Comparison of ENCODE assay signal across 26 cellular contexts in genomic region chr11:19819148-19819547, GRCh38.
DNase-seq lines count a peak whose midpoint lies in the region; ATAC-seq, FAIRE-seq and TF ChIP-seq lines count a peak whose summit lies in the region.
"Had no signal": no experiment of that assay in that cellular context is flagged by ENCODE, and none has a peak within 500 bp of the region (broad histone marks: within the 10 kb centered on the region; RNA-seq: fewer than 3 reads in every experiment).

No MANE protein-coding gene starts in this region.

- WGBS in HUES64 = 51% methylated on average over 2 of the region's 2 CpGs
- WGBS in GM12878 (ENCODE audit: insufficient coverage, insufficient replicate concordance, low lambda C conversion rate, missing lambda C conversion rate) = 36% methylated on average over 2 of the region's 2 CpGs
- WGBS in neuronal stem cell (ENCODE audit: extremely low coverage in 2 of 2, insufficient read length in 2 of 2, insufficient replicate concordance in 1 of 2), 2 donors = no CpG with 5 or more reads among the region's 2 CpGs
- WGBS in mesenchymal stem cell = 50% methylated on average over 2 of the region's 2 CpGs

- no TSS peak for BruUV-seq in GM12878 (replicated peaks; lab: Mats Ljungman, UMichigan)

- ATAC-seq in GM12878 (no peak), HG03521 (IDR thresholded peaks at IDR 0.05; ENCODE audit: unreplicated experiment) (no peak)
- ATAC-seq: A549; naive thymus-derived CD4-positive, alpha-beta T cell; Panc1; pancreas; right cardiac atrium; T-helper 17 cell had no signal

- no peaks in the 10 kb centered on the region for H3K27me3 ChIP-seq in HUES64 (ENCODE audit: insufficient read depth, low read length)
- no peaks in the 10 kb centered on the region for H3K27me3 ChIP-seq in GM12878 (replicated peaks in 1 of 2; ENCODE audit: control insufficient read depth in 2 of 2, insufficient read depth in 2 of 2, low read length in 1 of 2)
- no peaks in the 10 kb centered on the region for H3K27me3 ChIP-seq in neuronal stem cell (ENCODE audit: control insufficient read depth in 3 of 3, insufficient read depth in 3 of 3, low read depth in 1 of 3, low read length in 3 of 3)
- no peaks in the 10 kb centered on the region for H3K27me3 ChIP-seq in mesenchymal stem cell (ENCODE audit: control insufficient read depth in 1 of 2, insufficient read depth in 1 of 2, low read length in 2 of 2)
- H3K27me3 ChIP-seq: heart left ventricle, pancreas had no signal

- H2AK5ac ChIP-seq in neuronal stem cell (ENCODE audit: low read depth, low read length) (no peak overlapping the region), mesenchymal stem cell (ENCODE audit: low read length, severe bottlenecking) (no peak overlapping the region)

- H2AFZ ChIP-seq in GM12878 (ENCODE audit: control insufficient read depth, low read depth, low read length) (no peak overlapping the region), neuronal stem cell (ENCODE audit: low read length) (no peak overlapping the region), mesenchymal stem cell (ENCODE audit: low read depth, low read length) (no peak overlapping the region)

- no peak for TF ChIP-seq EP300 in GM12878 (IDR thresholded peaks at IDR 0.05; ENCODE audit: borderline replicate concordance in 1 of 2, control insufficient read depth in 1 of 2, low read depth in 2 of 2, low read length in 2 of 2)

- H3K9ac ChIP-seq in HUES64 (ENCODE audit: low read depth, low read length) = peak overlapping the region; percentile 41; the same call in 1 of the 2 replicates
- no peak overlapping the region for H3K9ac ChIP-seq in GM12878 (ENCODE audit: control insufficient read depth, insufficient read depth, low read length)
- H3K9ac ChIP-seq in neuronal stem cell (ENCODE audit: low read depth, low read length, poor library complexity) = no peak overlapping the region
- H3K9ac ChIP-seq in mesenchymal stem cell (ENCODE audit: low read length) = no peak overlapping the region

- CTCF ChIA-PET in GM12878 (lab: Yijun Ruan, JAX) = interaction anchor here (0.8 to 1.1 kb wide), 3 partner anchors 9 to 84 kb away, joined by 3 to 6 read pairs (median 3); no protein-coding TSS in a partner anchor

- no peaks in the 10 kb centered on the region for H3K79me2 ChIP-seq in GM12878 (ENCODE audit: control insufficient read depth, insufficient read depth, low read length)

- in situ Hi-C loops in GM12878 (cut with MboI) = no loop called here

- no peak for TF ChIP-seq RAD21 in GM12878 (IDR thresholded peaks at IDR 0.05; ENCODE audit: insufficient read depth, low read depth, low read length)

- DNase-seq in NCI-H2107 treated with DMSO at 0.1 percent for 48 hours (lab: John Stamatoyannopoulos, UW; ENCODE audit: unreplicated experiment) = peak; percentile 57
- no peak for DNase-seq in NCI-H2107 (lab: John Stamatoyannopoulos, UW)
- no peak for DNase-seq in GM12878 (ENCODE audit: low read depth, low spot score)
- DNase-seq in neuronal stem cell (ENCODE audit: low spot score) = no peak
- no peak for DNase-seq in mesenchymal stem cell
- DNase-seq in NAMALWA (ENCODE audit: low spot score) = no peak
- DNase-seq: activated CD4-positive, alpha-beta T cell treated with anti-CD3 and anti-CD28 coated beads, Interleukin-2, amount 50 U/mL, for 4 hours; activated gamma-delta T cell treated with Interleukin-2 at 50 U/mL for 16 hours; heart left ventricle; IMR-90; naive thymus-derived CD4-positive, alpha-beta T cell; NCI-H2081; NK-92 treated with Interleukin-12 subunit alpha and Interleukin-12 subunit beta, amount 100 ng/mL, for 24 hours; pancreas; right cardiac atrium; stimulated activated CD4-positive, alpha-beta T cell treated with anti-CD3 and anti-CD28 coated beads, Interleukin-12 subunit alpha, Interleukin-12 subunit beta, amount 100 ng/mL, for 4 hours; stimulated activated CD8-positive, alpha-beta memory T cell treated with anti-CD3 and anti-CD28 coated beads, Interleukin-4, amount 100 ng/mL, for 48 hours; T-helper 17 cell had no signal

- H4K8ac ChIP-seq in neuronal stem cell (ENCODE audit: low read depth, low read length) (no peak overlapping the region), mesenchymal stem cell (ENCODE audit: low read length) (no peak overlapping the region)

- H2BK120ac ChIP-seq in neuronal stem cell (ENCODE audit: low read depth, low read length) = no peak overlapping the region
- H2BK120ac ChIP-seq in mesenchymal stem cell (ENCODE audit: low read depth, low read length) = no peak overlapping the region

- H3K4me1 ChIP-seq in HUES64 (ENCODE audit: insufficient read depth, low read length) = peaks cover 66% of the 10 kb centered on the region
- no peaks in the 10 kb centered on the region; the same call in 1 of the 2 replicates for H3K4me1 ChIP-seq in GM12878 (ENCODE audit: control insufficient read depth, insufficient read depth, low read length)
- H3K4me1 ChIP-seq in neuronal stem cell (ENCODE audit: control insufficient read depth in 2 of 2, insufficient read depth in 1 of 2, low read depth in 1 of 2, low read length in 2 of 2) = peaks cover 0 to 3% of the 10 kb centered on the region in 2 donors
- H3K4me1 ChIP-seq in mesenchymal stem cell (ENCODE audit: control insufficient read depth, insufficient read depth, low read depth, low read length) = peaks cover 10% of the 10 kb centered on the region
- H3K4me1 ChIP-seq: A549 had no signal

- no peak for TF ChIP-seq POLR2A in GM12878 (IDR thresholded peaks at IDR 0.05; ENCODE audit: low read depth, low read length)

- H3K4me2 ChIP-seq in GM12878 (ENCODE audit: control insufficient read depth, insufficient read depth) (no peak overlapping the region), neuronal stem cell (ENCODE audit: insufficient read depth, low read length, poor library complexity, severe bottlenecking) (no peak overlapping the region), mesenchymal stem cell (ENCODE audit: low read length, poor library complexity, severe bottlenecking) (no peak overlapping the region)
- H3K4me2 ChIP-seq: A549 had no signal

- RAD21 ChIA-PET in GM12878 (lab: Charles Lee; ENCODE audit: unreplicated experiment) = interaction anchor here (1.6 kb wide), 2 partner anchors 10 to 47 kb away, joined by 3 to 9 read pairs; no protein-coding TSS in a partner anchor

- H3K23ac ChIP-seq in neuronal stem cell (ENCODE audit: low read depth, low read length, poor library complexity) = no peak overlapping the region
- H3K23ac ChIP-seq in mesenchymal stem cell (ENCODE audit: low read length in 2 of 2) = no peak overlapping the region

- POLR2A ChIA-PET in GM12878 (lab: Charles Lee) = no interaction called here

- no peak overlapping the region for H3K14ac ChIP-seq in neuronal stem cell (ENCODE audit: low read length)
- no peak overlapping the region for H3K14ac ChIP-seq in mesenchymal stem cell (ENCODE audit: low read length in 2 of 2)

- H3K27ac ChIP-seq in HUES64 (ENCODE audit: low read depth, low read length) (peak overlapping the region; percentile 100; the same call in 1 of the 2 replicates), GM12878 (ENCODE audit: control insufficient read depth, insufficient read depth) (no peak overlapping the region), neuronal stem cell (replicated peaks; ENCODE audit: low read length) (no peak overlapping the region), mesenchymal stem cell (ENCODE audit: low read length, poor library complexity, severe bottlenecking) (no peak overlapping the region)
- H3K27ac ChIP-seq: A549, heart left ventricle, VCaP had no signal

- H4K91ac ChIP-seq in neuronal stem cell (ENCODE audit: low read depth, low read length, poor library complexity) (no peak overlapping the region), mesenchymal stem cell (ENCODE audit: low read length) (no peak overlapping the region)

- no peaks in the 10 kb centered on the region for H3K79me1 ChIP-seq in neuronal stem cell (ENCODE audit: low read depth, low read length)
- peaks cover 41% of the 10 kb centered on the region for H3K79me1 ChIP-seq in mesenchymal stem cell (replicated peaks; ENCODE audit: low read length, poor library complexity, severe bottlenecking)

- intact Hi-C loops in GM12878 (cut with micrococcal nuclease; ENCODE audit: unreplicated experiment) = no loop called here

- SMC1A ChIA-PET in GM12878 (lab: Charles Lee; ENCODE audit: uncharacterized antibody, unreplicated experiment) = interaction anchor here (1.1 kb wide), 1 partner anchor 84 kb away, joined by 3 read pairs; no protein-coding TSS in a partner anchor

- H2BK5ac ChIP-seq in neuronal stem cell (ENCODE audit: low read length) (no peak overlapping the region), mesenchymal stem cell (ENCODE audit: low read depth, low read length, poor library complexity, severe bottlenecking) (no peak overlapping the region)

- H2BK12ac ChIP-seq in neuronal stem cell (ENCODE audit: low read length) (no peak overlapping the region), mesenchymal stem cell (ENCODE audit: low read length in 2 of 2) (no peak overlapping the region)

- no peak for FAIRE-seq in GM12878 (lab: Jason Lieb, UNC)
- FAIRE-seq: A549, bronchial epithelial cell, GM18507, pancreas, urothelium cell line had no signal

- H3K4me3 ChIP-seq in HUES64 (ENCODE audit: low read length) (no peak overlapping the region), GM12878 (no peak overlapping the region), neuronal stem cell (ENCODE audit: low read length in 2 of 2) (no peak overlapping the region), mesenchymal stem cell (ENCODE audit: insufficient read depth in 1 of 2, low read depth in 1 of 2, low read length in 2 of 2) (no peak overlapping the region)
- H3K4me3 ChIP-seq: A549, heart left ventricle, pancreas had no signal

- no peak overlapping the region for H3K4ac ChIP-seq in neuronal stem cell (ENCODE audit: low read length)
- H3K4ac ChIP-seq in mesenchymal stem cell (ENCODE audit: low read depth in 1 of 2, low read length in 2 of 2) = no peak overlapping the region

- peaks cover 11% of the 10 kb centered on the region; the same call in 1 of the 2 replicates for H3K36me3 ChIP-seq in HUES64 (ENCODE audit: insufficient read depth, low read length)
- H3K36me3 ChIP-seq in GM12878 (ENCODE audit: control insufficient read depth in 2 of 2, insufficient read depth in 2 of 2, low read length in 1 of 2) = no peaks in the 10 kb centered on the region
- no peaks in the 10 kb centered on the region for H3K36me3 ChIP-seq in neuronal stem cell (replicated peaks in 1 of 2; ENCODE audit: control insufficient read depth in 2 of 2, insufficient read depth in 2 of 2, low read length in 2 of 2)
- peaks cover 0 to 12% of the 10 kb centered on the region in 2 experiments for H3K36me3 ChIP-seq in mesenchymal stem cell (ENCODE audit: control insufficient read depth in 1 of 2, insufficient read depth in 2 of 2, low read depth in 1 of 2, low read length in 2 of 2)
- H3K36me3 ChIP-seq: heart left ventricle, pancreas had no signal

- H3K18ac ChIP-seq in neuronal stem cell (ENCODE audit: low read length) = peak overlapping the region; percentile 22
- no peak overlapping the region for H3K18ac ChIP-seq in mesenchymal stem cell (ENCODE audit: low read depth in 1 of 2, low read length in 2 of 2)

- H4K20me1 ChIP-seq in GM12878 (ENCODE audit: control insufficient read depth, insufficient read depth) = no peaks in the 10 kb centered on the region; the same call in 1 of the 2 replicates

- TF ChIP-seq CTCF in GM12878 (IDR thresholded peaks at IDR 0.05 in 2 of 3, conservative IDR thresholded peaks at IDR 0.05 in 1 of 3; ENCODE audit: control insufficient read depth in 2 of 3, extremely low read depth in 1 of 3, insufficient read depth in 1 of 3, low read depth in 3 of 3, low read length in 3 of 3) = no peak

- H2BK15ac ChIP-seq in neuronal stem cell (ENCODE audit: low read length) (no peak overlapping the region), mesenchymal stem cell (ENCODE audit: low read depth, poor library complexity, severe bottlenecking) (no peak overlapping the region)

- H3K9me3 ChIP-seq in HUES64 (ENCODE audit: insufficient read depth, low read depth, low read length) = no peaks in the 10 kb centered on the region
- H3K9me3 ChIP-seq in GM12878 (replicated peaks; ENCODE audit: control insufficient read depth, insufficient read depth, low read length) = no peaks in the 10 kb centered on the region
- no peaks in the 10 kb centered on the region for H3K9me3 ChIP-seq in neuronal stem cell (replicated peaks in 1 of 2; ENCODE audit: control insufficient read depth in 2 of 2, insufficient read depth in 1 of 2, low read depth in 1 of 2, low read length in 2 of 2)
- H3K9me3 ChIP-seq in mesenchymal stem cell (ENCODE audit: control insufficient read depth, low read length) = no peaks in the 10 kb centered on the region
- H3K9me3 ChIP-seq: A549, heart left ventricle, pancreas had no signal
